Comparison of ENCODE assay signal across 20 cellular contexts in the genomic region with DNA sequence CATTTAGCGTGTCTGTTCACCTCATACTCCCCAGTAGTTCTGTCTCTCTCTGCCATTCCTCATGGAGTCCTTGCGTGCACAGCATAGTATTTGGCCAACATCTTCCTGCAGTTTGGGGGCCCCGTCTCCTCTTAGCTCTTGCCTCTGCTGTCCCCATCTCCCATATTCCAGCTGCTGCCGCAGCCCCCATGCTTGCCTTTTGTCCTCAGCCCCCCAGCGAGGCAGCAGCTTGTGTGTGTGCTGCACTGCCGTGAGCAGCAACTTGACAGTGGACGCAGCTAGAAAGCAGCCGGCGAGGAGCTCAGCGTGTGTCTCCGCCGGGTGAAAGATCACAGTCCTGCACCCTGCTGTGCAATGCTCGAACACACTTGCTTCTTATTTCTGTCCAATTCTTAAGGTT.
DNase-seq lines count a peak whose midpoint lies in the region; ATAC-seq, FAIRE-seq and TF ChIP-seq lines count a peak whose summit lies in the region.
"Had no signal": no experiment of that assay in that cellular context is flagged by ENCODE, and none has a peak within 500 bp of the region (broad histone marks: within the 10 kb centered on the region; RNA-seq: fewer than 3 reads in every experiment).

No MANE protein-coding gene starts in this region.

- peak overlapping the region; percentile 36; the same call in 1 of the 2 replicates for H3K9ac ChIP-seq in BLaER1
- H3K9ac ChIP-seq: GM23248 had no signal

- TF ChIP-seq CTCF in nephron (IDR thresholded peaks at IDR 0.05; ENCODE audit: unreplicated experiment in 3 of 3), result no peak

- peaks cover 4% of the 10 kb centered on the region for H3K9me3 Mint-ChIP-seq in activated CD4-positive, alpha-beta T cell treated with anti-CD3 and anti-CD28 coated beads, Interleukin-2, amount 10 ng/mL, durations not matched to agents 24 days and 14 days
- peaks cover 5% of the 10 kb centered on the region for H3K9me3 Mint-ChIP-seq in nephron
- H3K9me3 Mint-ChIP-seq: type B pancreatic cell had no signal

- no peak for ATAC-seq in GM19351 (IDR thresholded peaks at IDR 0.05; ENCODE audit: unreplicated experiment)

- no peak overlapping the region for H3K4me3 ChIP-seq in BLaER1
- no peak overlapping the region for H3K4me3 ChIP-seq in small intestine (ENCODE audit: low read depth in 1 of 2, low read length in 2 of 2)
- H3K4me3 ChIP-seq: adrenal gland, GM23248 had no signal

- H3K27ac ChIP-seq in BLaER1 (peak overlapping the region; percentile 96), small intestine (ENCODE audit: low read depth in 1 of 2, low read length in 1 of 2) (no peak overlapping the region)
- H3K27ac ChIP-seq: adrenal gland, GM23248 had no signal

- H3K27ac Mint-ChIP-seq in activated CD4-positive, alpha-beta T cell treated with anti-CD3 and anti-CD28 coated beads, Interleukin-2, amount 10 ng/mL, durations not matched to agents 24 days and 14 days, result peak overlapping the region; percentile 92
- H3K27ac Mint-ChIP-seq in nephron, result peak overlapping the region in 2 of 3 experiments; percentile 16 to 36
- H3K27ac Mint-ChIP-seq: type B pancreatic cell had no signal

- intact Hi-C loops in activated CD4-positive, alpha-beta T cell treated with anti-CD3 and anti-CD28 coated beads, Interleukin-2, amount 10 ng/mL, durations not matched to agents 24 days and 14 days (cut with micrococcal nuclease), result loop anchor here (5.0 kb wide), 2 partner anchors 505 to 665 kb away; a partner anchor contains a TSS

- DNase-seq in activated CD4-positive, alpha-beta T cell treated with anti-CD3 and anti-CD28 coated beads, Interleukin-2, amount 10 ng/mL, durations not matched to agents 24 days and 14 days, result peak; percentile 56
- DNase-seq in activated CD4-positive, alpha-beta T cell treated with anti-CD3 and anti-CD28 coated beads for 48 hours, result no peak
- DNase-seq in activated CD8-positive, alpha-beta memory T cell treated with anti-CD3 and anti-CD28 coated beads, Interleukin-2, amount 50 U/mL, for 48 hours, result peak; percentile 45
- DNase-seq in AG08396 (ENCODE audit: low spot score) (no peak), small intestine (no peak)
- DNase-seq: activated CD4-positive, alpha-beta T cell treated with anti-CD3 and anti-CD28 coated beads for 4 hours; adrenal gland; EL; GM23248; Kasumi-1; NCI-H1048; NCI-H2029; nucleus accumbens; OCI-M1; stimulated activated CD4-positive, alpha-beta T cell treated with anti-CD3 and anti-CD28 coated beads, Interleukin-12 subunit alpha, Interleukin-12 subunit beta, amount 100 ng/mL, for 4 hours had no signal

- H3K36me3 ChIP-seq in BLaER1 (peaks cover 6% of the 10 kb centered on the region), small intestine (ENCODE audit: control insufficient read depth in 2 of 2, insufficient read depth in 2 of 2, low read length in 2 of 2) (no peaks in the 10 kb centered on the region)
- H3K36me3 ChIP-seq: adrenal gland had no signal

- H3K36me3 Mint-ChIP-seq in activated CD4-positive, alpha-beta T cell treated with anti-CD3 and anti-CD28 coated beads, Interleukin-2, amount 10 ng/mL, durations not matched to agents 24 days and 14 days (ENCODE audit: low read depth), result peaks cover 6% of the 10 kb centered on the region
- no peaks in the 10 kb centered on the region for H3K36me3 Mint-ChIP-seq in nephron (ENCODE audit: low read depth)
- H3K36me3 Mint-ChIP-seq: type B pancreatic cell had no signal

- H3K27me3 Mint-ChIP-seq in activated CD4-positive, alpha-beta T cell treated with anti-CD3 and anti-CD28 coated beads, Interleukin-2, amount 10 ng/mL, durations not matched to agents 24 days and 14 days, result peaks cover 3% of the 10 kb centered on the region
- peaks cover 19% of the 10 kb centered on the region for H3K27me3 Mint-ChIP-seq in nephron (ENCODE audit: low read depth)

- peaks cover 17% of the 10 kb centered on the region; the same call in 1 of the 2 replicates for H3K9me3 ChIP-seq in BLaER1
- no peaks in the 10 kb centered on the region for H3K9me3 ChIP-seq in small intestine (ENCODE audit: control insufficient read depth, low read depth)
- H3K9me3 ChIP-seq: adrenal gland had no signal

- peaks cover 40% of the 10 kb centered on the region for H3K4me1 Mint-ChIP-seq in activated CD4-positive, alpha-beta T cell treated with anti-CD3 and anti-CD28 coated beads, Interleukin-2, amount 10 ng/mL, durations not matched to agents 24 days and 14 days
- H3K4me1 Mint-ChIP-seq in nephron, result peaks cover 45% of the 10 kb centered on the region

- H3K4me1 ChIP-seq in BLaER1 (peaks cover 59% of the 10 kb centered on the region), small intestine (ENCODE audit: control insufficient read depth in 2 of 2, insufficient read depth in 1 of 2, low read depth in 1 of 2, low read length in 1 of 2) (no peaks in the 10 kb centered on the region)

- WGBS in small intestine, 3 donors, result 77 to 88% (median 85%) methylated on average over 13 of the region's 13 CpGs

- peak overlapping the region; percentile 98 for H3K4me2 ChIP-seq in BLaER1

- H4K20me1 ChIP-seq in BLaER1, result peaks cover 22% of the 10 kb centered on the region

- no peak for FAIRE-seq in small intestine (lab: Jason Lieb, UNC)
- FAIRE-seq: bronchial epithelial cell had no signal

- H3K27me3 ChIP-seq in BLaER1 (no peaks in the 10 kb centered on the region), small intestine (ENCODE audit: control insufficient read depth in 2 of 2, insufficient read depth in 2 of 2, low read length in 2 of 2) (peaks cover 0 to under 1% of the 10 kb centered on the region in 2 donors)
- H3K27me3 ChIP-seq: adrenal gland had no signal

- no peak overlapping the region for H3K4me3 Mint-ChIP-seq in activated CD4-positive, alpha-beta T cell treated with anti-CD3 and anti-CD28 coated beads, Interleukin-2, amount 10 ng/mL, durations not matched to agents 24 days and 14 days
- H3K4me3 Mint-ChIP-seq in nephron, result peak overlapping the region in 1 of 3 experiments; percentile 22
- H3K4me3 Mint-ChIP-seq: type B pancreatic cell had no signal

Comparison
In these comparisons a context has a peak if more than half of its experiments do, and no peak if none do; other contexts are left out.
1. DNase-seq: peak in activated CD4-positive, alpha-beta T cell treated with anti-CD3 and anti-CD28 coated beads, Interleukin-2, amount 10 ng/mL, durations not matched to agents 24 days and 14 days (single experiment) and activated CD8-positive, alpha-beta memory T cell treated with anti-CD3 and anti-CD28 coated beads, Interleukin-2, amount 50 U/mL, for 48 hours (single experiment); none in activated CD4-positive, alpha-beta T cell treated with anti-CD3 and anti-CD28 coated beads for 48 hours (single experiment), AG08396 (single experiment) and small intestine (single experiment).